ENCODE assay signal across 2 cellular contexts in genomic region chr1:192010406-192010805, GRCh38.
TF ChIP-seq lines count a peak whose summit lies in the region.

No MANE protein-coding gene starts in this region.

TF ChIP-seq in K562, 482 proteins besides CTCF, POLR2A, EP300 and RAD21:
- no peak for TF ChIP-seq HBP1 (CRISPR knock-in tag; IDR thresholded peaks at IDR 0.05)
- TF ChIP-seq STAT6 (CRISPR knock-in tag; IDR thresholded peaks at IDR 0.05), result no peak
- no peak for TF ChIP-seq HDGF (IDR thresholded peaks at IDR 0.05)
- TF ChIP-seq CUX1 (CRISPR knock-in tag; IDR thresholded peaks at IDR 0.05), result no peak
- TF ChIP-seq ZNF140 (CRISPR knock-in tag; IDR thresholded peaks at IDR 0.05), result no peak
- no peak for TF ChIP-seq NFXL1 (CRISPR knock-in tag; IDR thresholded peaks at IDR 0.05)
- TF ChIP-seq ZBTB12 (CRISPR knock-in tag; IDR thresholded peaks at IDR 0.05), result no peak
- no peak for TF ChIP-seq ZBTB5 (IDR thresholded peaks at IDR 0.05)
- no peak for TF ChIP-seq ESRRB (CRISPR knock-in tag; IDR thresholded peaks at IDR 0.05; ENCODE audit: borderline replicate concordance)

TF ChIP-seq in HepG2, 621 proteins besides CTCF, POLR2A, EP300 and RAD21:
- TF ChIP-seq ELK4 (CRISPR knock-in tag; IDR thresholded peaks at IDR 0.05; ENCODE audit: borderline replicate concordance) (no peak), ZNF274 (CRISPR knock-in tag; IDR thresholded peaks at IDR 0.05) (no peak), ZHX1 (CRISPR knock-in tag; IDR thresholded peaks at IDR 0.05; ENCODE audit: low read depth) (no peak), ZNF737 (CRISPR knock-in tag; IDR thresholded peaks at IDR 0.05; ENCODE audit: borderline replicate concordance) (no peak)
TF ChIP-seq in HepG2: peak in this region for 0.
